In genomic region chr5:135004376-135004775, GRCh38 we compare ENCODE assay signal across 23 cellular contexts. TPM values are rescaled to one million over a fixed set of nuclear protein-coding genes. Genes with fewer than 3 reads are reported as not detected.
"Had no signal": no experiment of that assay in that cellular context is flagged by ENCODE, and none has a peak within 500 bp of the region (broad histone marks: within the 10 kb centered on the region; RNA-seq: fewer than 3 reads in every experiment).

No MANE protein-coding gene starts in this region.

- H3K4me3 Mint-ChIP-seq: nephron; stimulated activated effector memory CD8-positive, alpha-beta T cell treated with anti-CD3 and anti-CD28 coated beads, Interleukin-12 subunit alpha, Interleukin-12 subunit beta, amount 100 ng/mL, for 72 hours; type B pancreatic cell had no signal

- H3K27ac ChIP-seq: esophagus squamous epithelium, gastroesophageal sphincter, left ventricle myocardium inferior, psoas muscle, right lobe of liver, suprapubic skin, thyroid gland, uterus had no signal

- H3K4me3 ChIP-seq: esophagus squamous epithelium, gastroesophageal sphincter, left ventricle myocardium inferior, lung, psoas muscle, right lobe of liver, suprapubic skin, thyroid gland, uterus had no signal

- H3K36me3 ChIP-seq: gastroesophageal sphincter, left ventricle myocardium inferior, right lobe of liver, suprapubic skin, thyroid gland, uterus had no signal

- H3K4me1 Mint-ChIP-seq: nephron; stimulated activated effector memory CD8-positive, alpha-beta T cell treated with anti-CD3 and anti-CD28 coated beads, Interleukin-12 subunit alpha, Interleukin-12 subunit beta, amount 100 ng/mL, for 72 hours had no signal

- H3K36me3 Mint-ChIP-seq: naive B cell; stimulated activated effector memory CD8-positive, alpha-beta T cell treated with anti-CD3 and anti-CD28 coated beads, Interleukin-12 subunit alpha, Interleukin-12 subunit beta, amount 100 ng/mL, for 72 hours; type B pancreatic cell had no signal

- DNase-seq: dermis blood vessel endothelial cell; esophagus squamous epithelium; foreskin fibroblast; glutamatergic neuron; islet precursor cell; left ventricle myocardium inferior; mesenchymal stem cell; naive B cell; psoas muscle; retina; right lobe of liver; stimulated activated CD4-positive, alpha-beta T cell treated with anti-CD3 and anti-CD28 coated beads, Interleukin-4, amount 100 ng/mL, for 1 hour; stimulated activated CD8-positive, alpha-beta memory T cell treated with anti-CD3 and anti-CD28 coated beads, Interleukin-4, amount 100 ng/mL, for 48 hours; stimulated activated naive CD8-positive, alpha-beta T cell treated with anti-CD3 and anti-CD28 coated beads, Interleukin-15, Interleukin-2, amounts not matched to agents 100 U/mL and 50 U/mL, for 24 hours; thyroid gland; uterus had no signal

- H3K9me3 Mint-ChIP-seq: stimulated activated effector memory CD8-positive, alpha-beta T cell treated with anti-CD3 and anti-CD28 coated beads, Interleukin-12 subunit alpha, Interleukin-12 subunit beta, amount 100 ng/mL, for 72 hours; type B pancreatic cell had no signal

- H3K4me1 ChIP-seq: esophagus squamous epithelium, gastroesophageal sphincter, left ventricle myocardium inferior, psoas muscle, right lobe of liver, suprapubic skin, thyroid gland, uterus had no signal

- H3K27ac Mint-ChIP-seq: nephron; stimulated activated effector memory CD8-positive, alpha-beta T cell treated with anti-CD3 and anti-CD28 coated beads, Interleukin-12 subunit alpha, Interleukin-12 subunit beta, amount 100 ng/mL, for 72 hours; type B pancreatic cell had no signal

- H3K9me3 ChIP-seq: esophagus squamous epithelium, gastroesophageal sphincter, left ventricle myocardium inferior, psoas muscle, right lobe of liver, suprapubic skin, thyroid gland, uterus had no signal

- H3K27me3 ChIP-seq: esophagus squamous epithelium, gastroesophageal sphincter, right lobe of liver, suprapubic skin, thyroid gland, uterus had no signal

- ATAC-seq: gastroesophageal sphincter; psoas muscle; right lobe of liver; stimulated activated effector memory CD8-positive, alpha-beta T cell treated with anti-CD3 and anti-CD28 coated beads, Interleukin-12 subunit alpha, Interleukin-12 subunit beta, amount 100 ng/mL, for 72 hours; stimulated activated naive CD8-positive, alpha-beta T cell treated with anti-CD3 and anti-CD28 coated beads, Interleukin-15, Interleukin-2, amounts not matched to agents 100 U/mL and 50 U/mL, for 24 hours had no signal

RNA-seq across cellular contexts. Expression of gene PITX1, which starts 29.7 kb away (rescaled TPM):
- total RNA-seq: left ventricle myocardium inferior, right lobe of liver had no signal

RNA-seq across cellular contexts. Expression of gene CATSPER3, which starts 36.7 kb away (rescaled TPM):
- total RNA-seq: epithelial cell of proximal tubule had no signal
